Comparison of ENCODE assay signal across 19 cellular contexts in the genomic region with DNA sequence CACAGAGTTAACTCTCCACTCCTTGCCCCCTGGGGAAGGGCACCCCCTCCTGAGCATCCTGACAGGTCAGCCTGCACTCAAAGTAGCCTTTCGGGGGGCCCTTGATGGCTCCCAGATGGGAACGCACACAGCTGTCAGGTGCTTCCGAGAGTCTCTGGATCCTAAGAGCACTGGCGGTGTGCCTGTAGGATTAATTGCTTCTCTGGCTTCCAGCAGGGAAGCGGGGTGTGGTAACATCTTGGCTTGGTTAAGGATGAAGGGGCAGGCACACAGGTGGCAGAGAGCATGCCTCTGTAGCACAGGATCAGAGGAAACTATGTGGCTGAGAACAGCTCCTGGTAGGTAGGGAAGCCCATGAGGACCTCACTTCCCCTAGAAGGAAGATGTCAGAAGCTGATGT.
"Had no signal": no experiment of that assay in that cellular context is flagged by ENCODE, and none has a peak within 500 bp of the region (broad histone marks: within the 10 kb centered on the region; RNA-seq: fewer than 3 reads in every experiment).

No MANE protein-coding gene starts in this region.

- H3K4me1 ChIP-seq: gastroesophageal sphincter, right atrium auricular region, uterus had no signal

- H3K27me3 ChIP-seq: dorsolateral prefrontal cortex, gastroesophageal sphincter, ovary, right atrium auricular region, uterus had no signal

- ATAC-seq: esophagus mucosa; gastroesophageal sphincter; left lobe of liver; mucosa of descending colon; naive thymus-derived CD8-positive, alpha-beta T cell had no signal

- H3K27me3 Mint-ChIP-seq: naive thymus-derived CD8-positive, alpha-beta T cell had no signal

- H3K4me3 Mint-ChIP-seq: naive thymus-derived CD8-positive, alpha-beta T cell; type B pancreatic cell had no signal

- H3K4me3 ChIP-seq: dorsolateral prefrontal cortex, gastroesophageal sphincter, mucosa of descending colon, ovary, right atrium auricular region, uterus had no signal

- H3K27ac Mint-ChIP-seq: naive thymus-derived CD8-positive, alpha-beta T cell; type B pancreatic cell had no signal

- H3K9me3 ChIP-seq: gastroesophageal sphincter, mucosa of descending colon, ovary, right atrium auricular region, uterus had no signal

- DNase-seq: cortex of kidney; dorsolateral prefrontal cortex; effector memory CD4-positive, alpha-beta T cell; foreskin fibroblast; glutamatergic neuron; islet precursor cell; mammary epithelial cell; mucosa of descending colon; naive thymus-derived CD8-positive, alpha-beta T cell; ovary; small intestine; stimulated activated CD4-positive, alpha-beta T cell treated with anti-CD3 and anti-CD28 coated beads, Interleukin-12 subunit alpha, Interleukin-12 subunit beta, amount 100 ng/mL, for 4 hours; stimulated activated naive CD4-positive, alpha-beta T cell treated with Interleukin-2 at 50 U/mL for 16 hours; uterus had no signal

- H3K27ac ChIP-seq: dorsolateral prefrontal cortex, gastroesophageal sphincter, ovary, right atrium auricular region, uterus had no signal

- H3K36me3 ChIP-seq: gastroesophageal sphincter, ovary, right atrium auricular region, uterus had no signal

- H3K9me3 Mint-ChIP-seq: type B pancreatic cell had no signal

- H3K4me1 Mint-ChIP-seq: naive thymus-derived CD8-positive, alpha-beta T cell had no signal
